Comparison of ENCODE assay signal across 1 cellular context in the genomic region with DNA sequence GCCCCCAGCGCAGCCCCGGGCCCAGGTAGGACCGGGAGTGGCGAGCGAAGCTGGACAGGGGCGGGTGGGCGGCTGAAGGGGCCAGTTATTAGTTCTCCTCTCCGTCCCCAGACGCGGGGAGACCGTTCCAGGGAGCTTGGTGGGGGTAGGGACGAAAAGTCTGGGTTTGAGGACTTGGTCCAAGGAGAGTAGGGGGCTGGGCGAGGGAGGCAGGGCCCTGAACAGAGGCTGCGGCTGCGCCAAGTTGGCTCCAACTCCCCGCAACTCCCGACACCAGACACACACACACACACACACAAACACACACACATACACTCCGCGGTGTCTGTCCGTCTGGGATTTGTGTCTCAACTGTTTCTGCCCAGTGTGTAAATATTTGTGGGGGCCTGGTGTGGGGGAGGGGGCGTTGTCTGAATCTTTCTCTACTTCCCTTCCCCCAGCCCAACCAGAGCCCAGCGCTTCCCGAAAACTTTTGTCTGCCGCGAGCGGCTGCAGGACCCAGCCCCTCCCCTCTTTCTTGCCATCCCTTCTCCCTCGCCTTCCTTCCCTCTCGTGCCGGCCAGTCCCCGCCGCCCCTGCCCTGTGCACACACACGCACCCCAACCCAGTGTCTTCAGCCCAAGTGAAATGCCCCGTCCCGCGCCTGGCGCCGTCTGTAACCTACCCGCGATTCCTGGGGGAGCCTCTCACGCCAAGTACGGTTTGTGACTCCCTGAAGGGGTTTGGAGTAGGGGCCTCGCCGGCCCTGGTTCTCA.
TF ChIP-seq lines count a peak whose summit lies in the region.

No MANE protein-coding gene starts in this region.

TF ChIP-seq in GM12878, 131 proteins besides CTCF, POLR2A, EP300 and RAD21:
- TF ChIP-seq SUZ12 (IDR thresholded peaks at IDR 0.05; ENCODE audit: unreplicated experiment) (peak; percentile 44), CBX5 (IDR thresholded peaks at IDR 0.05; ENCODE audit: low read depth) (no peak), NFXL1 (IDR thresholded peaks at IDR 0.05; ENCODE audit: borderline replicate concordance) (no peak), EZH2 (IDR thresholded peaks at IDR 0.05; ENCODE audit: borderline replicate concordance, control insufficient read depth, low read depth, low read length) (0 out of 2 replicates have a peak, but pooled peaks have one; percentile 44)
TF ChIP-seq in GM12878: peak in this region for 2.
